11 cellular contexts compared by ENCODE assay signal in genomic region chr2:187658952-187659525, GRCh38.
DNase-seq lines count a peak whose midpoint lies in the region; ATAC-seq and TF ChIP-seq lines count a peak whose summit lies in the region.
"Had no signal": no experiment of that assay in that cellular context is flagged by ENCODE, and none has a peak within 500 bp of the region (broad histone marks: within the 10 kb centered on the region; RNA-seq: fewer than 3 reads in every experiment).

No MANE protein-coding gene starts in this region.

- H3K9me3 Mint-ChIP-seq in stimulated activated effector memory CD8-positive, alpha-beta T cell treated with anti-CD3 and anti-CD28 coated beads, Interleukin-12 subunit alpha, Interleukin-12 subunit beta, amount 100 ng/mL, for 72 hours: peaks cover 12% of the 10 kb centered on the region

- no peaks in the 10 kb centered on the region for H3K4me1 Mint-ChIP-seq in stimulated activated effector memory CD8-positive, alpha-beta T cell treated with anti-CD3 and anti-CD28 coated beads, Interleukin-12 subunit alpha, Interleukin-12 subunit beta, amount 100 ng/mL, for 72 hours

- TF ChIP-seq CTCF in liver (IDR thresholded peaks at IDR 0.05; ENCODE audit: low read depth, low read length, missing input control): peak; percentile 19

- ATAC-seq in HG03159 (IDR thresholded peaks at IDR 0.05; ENCODE audit: unreplicated experiment): peak; percentile 65
- ATAC-seq in left colon: no peak
- no peak for ATAC-seq in stimulated activated effector memory CD8-positive, alpha-beta T cell treated with anti-CD3 and anti-CD28 coated beads, Interleukin-12 subunit alpha, Interleukin-12 subunit beta, amount 100 ng/mL, for 72 hours
- ATAC-seq: stimulated activated naive CD8-positive, alpha-beta T cell treated with anti-CD3 and anti-CD28 coated beads, Interleukin-15, Interleukin-2, amounts not matched to agents 100 U/mL and 50 U/mL, for 24 hours had no signal

- H3K4me3 Mint-ChIP-seq in stimulated activated effector memory CD8-positive, alpha-beta T cell treated with anti-CD3 and anti-CD28 coated beads, Interleukin-12 subunit alpha, Interleukin-12 subunit beta, amount 100 ng/mL, for 72 hours: no peak overlapping the region

- no peaks in the 10 kb centered on the region for H3K27me3 ChIP-seq in adipocyte (replicated peaks; ENCODE audit: control insufficient read depth, insufficient read depth, low read length)
- peaks cover 0 to 5% (median 0%) of the 10 kb centered on the region in 4 donors for H3K27me3 ChIP-seq in liver (ENCODE audit: control insufficient read depth in 4 of 4, insufficient read depth in 4 of 4, low read length in 3 of 4)

- WGBS in liver: 33% methylated on average over 5 of the region's 5 CpGs

- no peak overlapping the region for H3K27ac ChIP-seq in liver (ENCODE audit: low read depth in 1 of 2, low read length in 2 of 2)

- intact Hi-C loops in left colon (cut with DNase I, micrococcal nuclease): no loop called here

- H3K9ac ChIP-seq in adipocyte (ENCODE audit: low read length) (no peak overlapping the region), liver (ENCODE audit: low read depth in 1 of 2, low read length in 2 of 2) (no peak overlapping the region)

- TF ChIP-seq RAD21 in liver (IDR thresholded peaks at IDR 0.05): peak; percentile 17 to 41

- no peaks in the 10 kb centered on the region for H3K4me1 ChIP-seq in adipocyte (ENCODE audit: control insufficient read depth, insufficient read depth, low read length)
- no peaks in the 10 kb centered on the region for H3K4me1 ChIP-seq in liver (ENCODE audit: control insufficient read depth in 4 of 4, insufficient read depth in 4 of 4, low read length in 3 of 4)

- DNase-seq in ELR (ENCODE audit: low read depth) (peak; percentile 58), adipocyte (ENCODE audit: low read depth) (peak; percentile 43), left colon (no peak), OCI-M2 (lab: John Stamatoyannopoulos, UW; ENCODE audit: unreplicated experiment) (no peak)
- no peak for DNase-seq in stimulated activated CD4-positive, alpha-beta T cell treated with anti-CD3 and anti-CD28 coated beads, Interleukin-4, amount 100 ng/mL, for 4 hours
- DNase-seq in stimulated activated effector memory CD8-positive, alpha-beta T cell treated with anti-CD3 and anti-CD28 coated beads, Interleukin-12 subunit alpha, Interleukin-12 subunit beta, amount 100 ng/mL, for 72 hours (ENCODE audit: low spot score in 2 of 2): no peak
- DNase-seq: activated gamma-delta T cell; NCI-H2081; stimulated activated naive CD8-positive, alpha-beta T cell treated with anti-CD3 and anti-CD28 coated beads, Interleukin-15, Interleukin-2, amounts not matched to agents 100 U/mL and 50 U/mL, for 24 hours had no signal

- H3K36me3 ChIP-seq in adipocyte (ENCODE audit: control insufficient read depth, insufficient read depth, low read length, severe bottlenecking): no peaks in the 10 kb centered on the region
- H3K36me3 ChIP-seq in liver (ENCODE audit: control insufficient read depth in 4 of 4, insufficient read depth in 3 of 4, low read depth in 1 of 4, low read length in 3 of 4): no peaks in the 10 kb centered on the region

- no peaks in the 10 kb centered on the region for H3K36me3 Mint-ChIP-seq in stimulated activated effector memory CD8-positive, alpha-beta T cell treated with anti-CD3 and anti-CD28 coated beads, Interleukin-12 subunit alpha, Interleukin-12 subunit beta, amount 100 ng/mL, for 72 hours

- no peak overlapping the region for H3K27ac Mint-ChIP-seq in stimulated activated effector memory CD8-positive, alpha-beta T cell treated with anti-CD3 and anti-CD28 coated beads, Interleukin-12 subunit alpha, Interleukin-12 subunit beta, amount 100 ng/mL, for 72 hours

- no peaks in the 10 kb centered on the region for H3K9me3 ChIP-seq in adipocyte (ENCODE audit: control insufficient read depth, low read length)
- no peaks in the 10 kb centered on the region for H3K9me3 ChIP-seq in liver (ENCODE audit: control insufficient read depth in 4 of 4, low read length in 3 of 4)

- no peak overlapping the region for H3K4me3 ChIP-seq in adipocyte (ENCODE audit: low read length)
- H3K4me3 ChIP-seq in liver (ENCODE audit: low read depth in 1 of 3, low read length in 3 of 3): no peak overlapping the region

TF ChIP-seq in liver, 16 proteins besides CTCF, POLR2A, EP300 and RAD21:
- TF ChIP-seq EGR1 (IDR thresholded peaks at IDR 0.05; ENCODE audit: low read depth in 2 of 2) (no peak), REST (IDR thresholded peaks at IDR 0.05) (no peak), HNF4G (IDR thresholded peaks at IDR 0.05) (no peak)
TF ChIP-seq in liver: peak in this region for 0.

Comparison
In these comparisons a context has a peak if more than half of its experiments do, and no peak if none do; other contexts are left out.
1. DNase-seq: peak in ELR (single experiment) and adipocyte (single experiment); none in left colon (0 of 2), stimulated activated CD4-positive, alpha-beta T cell treated with anti-CD3 and anti-CD28 coated beads, Interleukin-4, amount 100 ng/mL, for 4 hours (0 of 2), OCI-M2 (single experiment) and stimulated activated effector memory CD8-positive, alpha-beta T cell treated with anti-CD3 and anti-CD28 coated beads, Interleukin-12 subunit alpha, Interleukin-12 subunit beta, amount 100 ng/mL, for 72 hours (0 of 2).